In the genomic region with DNA sequence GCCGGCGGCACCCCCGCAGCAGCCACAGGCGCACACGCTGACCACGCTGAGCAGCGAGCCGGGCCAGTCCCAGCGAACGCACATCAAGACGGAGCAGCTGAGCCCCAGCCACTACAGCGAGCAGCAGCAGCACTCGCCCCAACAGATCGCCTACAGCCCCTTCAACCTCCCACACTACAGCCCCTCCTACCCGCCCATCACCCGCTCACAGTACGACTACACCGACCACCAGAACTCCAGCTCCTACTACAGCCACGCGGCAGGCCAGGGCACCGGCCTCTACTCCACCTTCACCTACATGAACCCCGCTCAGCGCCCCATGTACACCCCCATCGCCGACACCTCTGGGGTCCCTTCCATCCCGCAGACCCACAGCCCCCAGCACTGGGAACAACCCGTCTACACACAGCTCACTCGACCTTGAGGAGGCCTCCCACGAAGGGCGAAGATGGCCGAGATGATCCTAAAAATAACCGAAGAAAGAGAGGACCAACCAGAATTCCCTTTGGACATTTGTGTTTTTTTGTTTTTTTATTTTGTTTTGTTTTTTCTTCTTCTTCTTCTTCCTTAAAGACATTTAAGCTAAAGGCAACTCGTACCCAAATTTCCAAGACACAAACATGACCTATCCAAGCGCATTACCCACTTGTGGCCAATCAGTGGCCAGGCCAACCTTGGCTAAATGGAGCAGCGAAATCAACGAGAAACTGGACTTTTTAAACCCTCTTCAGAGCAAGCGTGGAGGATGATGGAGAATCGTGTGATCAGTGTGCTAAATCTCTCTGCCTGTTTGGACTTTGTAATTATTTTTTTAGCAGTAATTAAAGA, we compare ENCODE assay signal across 11 cellular contexts. TPM values are rescaled to one million over a fixed set of nuclear protein-coding genes. Genes with fewer than 3 reads are reported as not detected.
DNase-seq lines count a peak whose midpoint lies in the region; ATAC-seq, FAIRE-seq and TF ChIP-seq lines count a peak whose summit lies in the region.
"Had no signal": no experiment of that assay in that cellular context is flagged by ENCODE, and none has a peak within 500 bp of the region (broad histone marks: within the 10 kb centered on the region; RNA-seq: fewer than 3 reads in every experiment).

No MANE protein-coding gene starts in this region.

- H3K27me3 ChIP-seq in A673 (replicated peaks; ENCODE audit: insufficient read depth, low read depth, low read length, poor library complexity) (no peaks in the 10 kb centered on the region), PC-9 (ENCODE audit: insufficient read depth, low read depth) (no peaks in the 10 kb centered on the region), osteoblast (ENCODE audit: insufficient read depth, low read length) (peaks cover 8% of the 10 kb centered on the region)
- H3K27me3 ChIP-seq in naive thymus-derived CD4-positive, alpha-beta T cell (ENCODE audit: control insufficient read depth in 2 of 2, insufficient read depth in 2 of 2, low read length in 2 of 2), result peaks cover 0 to 4% of the 10 kb centered on the region in 2 donors

- no peak for ATAC-seq in naive thymus-derived CD4-positive, alpha-beta T cell

- DNase-seq in A673 (ENCODE audit: low spot score), result no peak
- DNase-seq in PC-9, result no peak
- DNase-seq in endothelial cell (ENCODE audit: low spot score), result no peak
- peak; percentile 77 for DNase-seq in osteoblast (ENCODE audit: insufficient read length, low spot score, missing footprints)
- DNase-seq in activated gamma-delta T cell (lab: John Stamatoyannopoulos, UW), result no peak
- no peak for DNase-seq in GM12892 (ENCODE audit: insufficient read length)
- DNase-seq in naive thymus-derived CD4-positive, alpha-beta T cell, result no peak
- DNase-seq in D341Med (ENCODE audit: low spot score), result no peak
- DNase-seq: activated CD4-positive, alpha-beta T cell treated with anti-CD3 and anti-CD28 coated beads for 1 hour; naive B cell had no signal

- H3K4me1 Mint-ChIP-seq in endothelial cell (ENCODE audit: unreplicated experiment), result peaks cover 8% of the 10 kb centered on the region
- H3K4me1 Mint-ChIP-seq in naive thymus-derived CD4-positive, alpha-beta T cell, result peaks cover 5 to 15% (median 11%) of the 10 kb centered on the region in 7 donors

- H3K36me3 Mint-ChIP-seq in endothelial cell (ENCODE audit: low read depth, unreplicated experiment), result peaks cover 11% of the 10 kb centered on the region
- H3K36me3 Mint-ChIP-seq in naive thymus-derived CD4-positive, alpha-beta T cell, result peaks cover 0 to 18% (median 5%) of the 10 kb centered on the region in 5 donors

- H3K4me3 ChIP-seq in A673 (ENCODE audit: low read depth, low read length, poor library complexity, severe bottlenecking) (peak overlapping the region; percentile 6), PC-9 (peak overlapping the region; percentile 55; the same call in 1 of the 2 replicates), osteoblast (ENCODE audit: insufficient read depth, low read length) (peak overlapping the region; percentile 45)
- H3K4me3 ChIP-seq in naive thymus-derived CD4-positive, alpha-beta T cell (ENCODE audit: low read length), result no peak overlapping the region

- peaks cover 3% of the 10 kb centered on the region for H3K27me3 Mint-ChIP-seq in endothelial cell (ENCODE audit: unreplicated experiment)
- peaks cover 45 to 68% (median 56%) of the 10 kb centered on the region in 5 donors for H3K27me3 Mint-ChIP-seq in naive thymus-derived CD4-positive, alpha-beta T cell

- TF ChIP-seq POLR2A in GM12892 (IDR thresholded peaks at IDR 0.05; ENCODE audit: low read depth, low read length), result no peak

- no peak for FAIRE-seq in GM12892 (lab: Jason Lieb, UNC)

- H4K20me1 ChIP-seq in PC-9 (ENCODE audit: insufficient read depth) (peaks cover 28% of the 10 kb centered on the region), osteoblast (ENCODE audit: insufficient read depth, low read length) (no peaks in the 10 kb centered on the region)

- no peaks in the 10 kb centered on the region for H3K9me3 ChIP-seq in A673 (ENCODE audit: low read depth, low read length, poor library complexity, severe bottlenecking)
- H3K9me3 ChIP-seq in PC-9 (ENCODE audit: insufficient read depth, low read depth), result no peaks in the 10 kb centered on the region
- no peaks in the 10 kb centered on the region for H3K9me3 ChIP-seq in osteoblast (ENCODE audit: low read depth, low read length)
- H3K9me3 ChIP-seq in naive thymus-derived CD4-positive, alpha-beta T cell (ENCODE audit: control insufficient read depth in 2 of 3, low read length in 3 of 3), result no peaks in the 10 kb centered on the region

- H3K4me2 ChIP-seq in PC-9 (peak overlapping the region; percentile 78), osteoblast (ENCODE audit: insufficient read depth, low read length) (peak overlapping the region; percentile 50)

- intact Hi-C loops in A673 (cut with micrococcal nuclease; ENCODE audit: unreplicated experiment) (loop anchor here (5.0 to 10.0 kb wide), 5 partner anchors 211 to 308 kb away; no protein-coding TSS in a partner anchor), PC-9 (cut with micrococcal nuclease; ENCODE audit: unreplicated experiment) (loop anchor here (5.0 kb wide), 2 partner anchors 283 to 593 kb away; no protein-coding TSS in a partner anchor)
- intact Hi-C loops in naive thymus-derived CD4-positive, alpha-beta T cell (cut with micrococcal nuclease), result no loop called here

- H3K36me3 ChIP-seq in A673 (ENCODE audit: insufficient read depth, low read length, poor library complexity, severe bottlenecking) (peaks cover 29% of the 10 kb centered on the region), PC-9 (ENCODE audit: low read depth) (peaks cover 24% of the 10 kb centered on the region), osteoblast (ENCODE audit: insufficient read depth, low read length) (peaks cover 12% of the 10 kb centered on the region)
- no peaks in the 10 kb centered on the region for H3K36me3 ChIP-seq in naive thymus-derived CD4-positive, alpha-beta T cell (ENCODE audit: control insufficient read depth in 2 of 3, insufficient read depth in 3 of 3, low read length in 3 of 3)

- no peaks in the 10 kb centered on the region for H3K9me2 ChIP-seq in PC-9 (ENCODE audit: insufficient read depth)

- CTCF ChIA-PET in A673 (lab: Charles Lee), result no interaction called here
- CTCF ChIA-PET in PC-9 (lab: Charles Lee), result no interaction called here
- CTCF ChIA-PET in naive thymus-derived CD4-positive, alpha-beta T cell (lab: Charles Lee), result no interaction called here

- H3K4me1 ChIP-seq in A673 (ENCODE audit: insufficient read depth, low read length, poor library complexity, severe bottlenecking), result peaks cover 26% of the 10 kb centered on the region
- peaks cover 51% of the 10 kb centered on the region for H3K4me1 ChIP-seq in PC-9 (replicated peaks; ENCODE audit: insufficient read depth)
- H3K4me1 ChIP-seq in osteoblast (ENCODE audit: insufficient read depth, low read length), result peaks cover 46% of the 10 kb centered on the region
- no peaks in the 10 kb centered on the region for H3K4me1 ChIP-seq in naive thymus-derived CD4-positive, alpha-beta T cell (ENCODE audit: control insufficient read depth in 2 of 2, insufficient read depth in 2 of 2, low read length in 2 of 2)

- H2AFZ ChIP-seq in PC-9 (no peak overlapping the region), osteoblast (ENCODE audit: low read length) (no peak overlapping the region)

- peaks cover 32% of the 10 kb centered on the region for H3F3A ChIP-seq in PC-9 (ENCODE audit: insufficient read depth, low read depth)

- H3K27ac ChIP-seq in A673 (ENCODE audit: low read depth, low read length, poor library complexity, severe bottlenecking), result no peak overlapping the region
- H3K27ac ChIP-seq in PC-9, result peak overlapping the region; percentile 74
- peak overlapping the region; percentile 23 for H3K27ac ChIP-seq in osteoblast (ENCODE audit: low read depth, low read length)
- H3K27ac ChIP-seq in naive thymus-derived CD4-positive, alpha-beta T cell (ENCODE audit: low read depth, low read length), result no peak overlapping the region

- TF ChIP-seq CTCF in A673 (conservative IDR thresholded peaks at IDR 0.05; ENCODE audit: low read depth, low read length) (no peak), PC-9 (conservative IDR thresholded peaks at IDR 0.05) (no peak), endothelial cell (IDR thresholded peaks at IDR 0.05; ENCODE audit: unreplicated experiment) (no peak), osteoblast (IDR thresholded peaks at IDR 0.05; ENCODE audit: extremely low read depth, low read depth, low read length) (no peak)

- peak overlapping the region; percentile 57 for H3K4me3 Mint-ChIP-seq in endothelial cell (ENCODE audit: unreplicated experiment)
- H3K4me3 Mint-ChIP-seq in naive thymus-derived CD4-positive, alpha-beta T cell, result peak overlapping the region in 2 of 10 donors; percentile 23 to 64
- H3K4me3 Mint-ChIP-seq: naive B cell had no signal

- POLR2A ChIA-PET in A673 (lab: Charles Lee; ENCODE audit: low non-redundant PET), result no interaction called here
- POLR2A ChIA-PET in PC-9 (lab: Charles Lee; ENCODE audit: unreplicated experiment), result no interaction called here
- POLR2A ChIA-PET in naive thymus-derived CD4-positive, alpha-beta T cell (lab: Charles Lee), result no interaction called here

- H3K9me3 Mint-ChIP-seq in endothelial cell (ENCODE audit: unreplicated experiment), result no peaks in the 10 kb centered on the region
- H3K9me3 Mint-ChIP-seq in naive thymus-derived CD4-positive, alpha-beta T cell, result peaks cover 0 to 12% (median 2%) of the 10 kb centered on the region in 11 donors

- no TSS peak for BruUV-seq in A673 (replicated peaks; lab: Mats Ljungman, UMichigan)
- TSS peak; percentile 13 for BruUV-seq in PC-9 (replicated peaks; lab: Mats Ljungman, UMichigan)

- peaks cover 47% of the 10 kb centered on the region for H3K79me2 ChIP-seq in PC-9 (ENCODE audit: low read depth)
- H3K79me2 ChIP-seq in osteoblast (ENCODE audit: insufficient read depth, low read length), result peaks cover 28% of the 10 kb centered on the region

- H3K27ac Mint-ChIP-seq in endothelial cell (ENCODE audit: unreplicated experiment), result peak overlapping the region; percentile 42
- H3K27ac Mint-ChIP-seq in naive thymus-derived CD4-positive, alpha-beta T cell, result no peak overlapping the region
- H3K27ac Mint-ChIP-seq: CD14-positive monocyte had no signal

RNA-seq across cellular contexts. Expression of a gene that starts 3.4 kb away (rescaled TPM):
- total RNA-seq in A673 (2021) (31.1 and 37.5 TPM in 2 replicates), PC-9 (2021) (21.7 and 25.0 TPM in 2 replicates), endothelial cell (ENCODE audit: unreplicated experiment) (5.1 TPM), osteoblast (6.5 and 8.3 TPM in 2 replicates)
- 7.4 TPM for polyA plus RNA-seq in GM12892 (2012; ENCODE audit: missing spikeins)
- not detected for total RNA-seq in naive thymus-derived CD4-positive, alpha-beta T cell
- polyA plus RNA-seq in naive thymus-derived CD4-positive, alpha-beta T cell, result not detected
- polyA plus RNA-seq: CD14-positive monocyte had no signal

Comparison
In these comparisons a context has a peak if more than half of its experiments do, and no peak if none do; other contexts are left out.
1. H3K27ac ChIP-seq: peak in PC-9 (single experiment) and osteoblast (single experiment); none in A673 (single experiment) and naive thymus-derived CD4-positive, alpha-beta T cell (single experiment).
2. intact Hi-C loops: an anchor here in A673 (5.0 to 10.0 kb wide) and PC-9 (5.0 kb wide); none called in naive thymus-derived CD4-positive, alpha-beta T cell.